In genomic region chr10:47523475-47523874, GRCh38 we compare ENCODE assay signal across 7 cellular contexts. TPM values are rescaled to one million over a fixed set of nuclear protein-coding genes. Genes with fewer than 3 reads are reported as not detected.
A peak's percentile ranks its signal among the peaks of the same experiment; 100 is the strongest.
DNase-seq lines count a peak whose midpoint lies in the region; ATAC-seq, FAIRE-seq and TF ChIP-seq lines count a peak whose summit lies in the region.
"Not testable (repeated sequence)": the region's sequence is repeated elsewhere in the genome, so short reads cannot be mapped to it uniquely, and the experiment has no call there.

AGAP9 (minus strand) TSS chr10:47523638; CDS start chr10:47523526, 112 bp downstream.

- not testable (repeated sequence) for TF ChIP-seq CTCF in Peyer's patch (IDR thresholded peaks at IDR 0.05); MCF 10A (IDR thresholded peaks at IDR 0.05; ENCODE audit: unreplicated experiment); mucosa of descending colon (IDR thresholded peaks at IDR 0.05); neural progenitor cell (IDR thresholded peaks at IDR 0.05); type B pancreatic cell (conservative IDR thresholded peaks at IDR 0.05)

- not testable (repeated sequence) for H3K4me3 ChIP-seq in Peyer's patch; mucosa of descending colon; neural progenitor cell; small intestine (ENCODE audit: low read depth in 1 of 2, low read length in 2 of 2)

- POLR2A ChIA-PET in MCF 10A (lab: Yijun Ruan, JAX): not testable (repeated sequence)

- not testable (repeated sequence) for TF ChIP-seq POLR2A in Peyer's patch (IDR thresholded peaks at IDR 0.05)

- H3K27ac Mint-ChIP-seq in MCF 10A (ENCODE audit: low read depth, unreplicated experiment); neural progenitor cell; type B pancreatic cell: not testable (repeated sequence)

- not testable (repeated sequence) for H2AFZ ChIP-seq in neural progenitor cell (replicated peaks)

- not testable (repeated sequence) for H3K27me3 ChIP-seq in Peyer's patch; neural progenitor cell; small intestine (ENCODE audit: control insufficient read depth in 2 of 2, insufficient read depth in 2 of 2, low read length in 2 of 2)

- not testable (repeated sequence) for H3F3A ChIP-seq in neural progenitor cell (ENCODE audit: low read depth)

- H3K79me2 ChIP-seq in neural progenitor cell (ENCODE audit: low read depth): not testable (repeated sequence)

- H3K4me1 Mint-ChIP-seq in MCF 10A (ENCODE audit: insufficient read depth, unreplicated experiment); neural progenitor cell; type B pancreatic cell (ENCODE audit: unreplicated experiment): not testable (repeated sequence)

- not testable (repeated sequence) for BruUV-seq in MCF 10A (replicated peaks; lab: Mats Ljungman, UMichigan)

- not testable (repeated sequence) for H3K36me3 ChIP-seq in Peyer's patch; mucosa of descending colon (ENCODE audit: low read depth); neural progenitor cell; small intestine (ENCODE audit: control insufficient read depth in 2 of 2, insufficient read depth in 2 of 2, low read length in 2 of 2)

- no CpG with 5 or more reads among the region's 20 CpGs for WGBS in small intestine, 3 donors

- H3K9me3 ChIP-seq in Peyer's patch; mucosa of descending colon; neural progenitor cell (ENCODE audit: low read depth); small intestine (ENCODE audit: control insufficient read depth, low read depth): not testable (repeated sequence)

- FAIRE-seq in small intestine (lab: Jason Lieb, UNC): not testable (repeated sequence)

- CTCF ChIA-PET in MCF 10A (lab: Yijun Ruan, JAX): not testable (repeated sequence)

- not testable (repeated sequence) for H3K4me2 ChIP-seq in neural progenitor cell

- peaks cover 10% of the 10 kb centered on the region for H3K36me3 Mint-ChIP-seq in MCF 10A (ENCODE audit: insufficient read depth, unreplicated experiment)
- not testable (repeated sequence) for H3K36me3 Mint-ChIP-seq in neural progenitor cell, type B pancreatic cell

- not testable (repeated sequence) for H3K9ac ChIP-seq in neural progenitor cell

- not testable (repeated sequence) for H3K9me3 Mint-ChIP-seq in MCF 10A (ENCODE audit: unreplicated experiment); neural progenitor cell; type B pancreatic cell

- H4K20me1 ChIP-seq in neural progenitor cell (ENCODE audit: low read depth): not testable (repeated sequence)

- not testable (repeated sequence) for ATAC-seq in mucosa of descending colon

- H3K4me1 ChIP-seq in Peyer's patch; mucosa of descending colon (ENCODE audit: low read depth); neural progenitor cell; small intestine (ENCODE audit: control insufficient read depth in 2 of 2, insufficient read depth in 1 of 2, low read depth in 1 of 2, low read length in 1 of 2): not testable (repeated sequence)

- H3K27ac ChIP-seq in Peyer's patch; neural progenitor cell; small intestine (ENCODE audit: low read depth in 1 of 2, low read length in 1 of 2): not testable (repeated sequence)

- intact Hi-C loops in MCF 10A (cut with micrococcal nuclease); cardiac septum (cut with DNase I); mucosa of descending colon (cut with DNase I, micrococcal nuclease): not testable (repeated sequence)

- H3K4me3 Mint-ChIP-seq in MCF 10A (ENCODE audit: unreplicated experiment); neural progenitor cell; type B pancreatic cell: not testable (repeated sequence)

- H3K27me3 Mint-ChIP-seq in MCF 10A (ENCODE audit: insufficient read depth, unreplicated experiment); neural progenitor cell (ENCODE audit: insufficient read depth, low read depth); type B pancreatic cell: not testable (repeated sequence)

- not testable (repeated sequence) for DNase-seq in Peyer's patch; MCF 10A (ENCODE audit: unreplicated experiment); mucosa of descending colon; neural progenitor cell (ENCODE audit: low spot score); small intestine; type B pancreatic cell (ENCODE audit: extremely low spot score, unreplicated experiment)
- peak; percentile 46 for DNase-seq in cardiac septum (ENCODE audit: low spot score)

RNA-seq across cellular contexts. Expression of gene AGAP9, which starts in this region (rescaled TPM):
- total RNA-seq in Peyer's patch: 10 to 100 TPM; 10.7 to 84.3 (median 49.6) TPM
- total RNA-seq in MCF 10A (2022): 15.6 and 16.3 TPM in 2 replicates
- 4.1 TPM for total RNA-seq in cardiac septum
- total RNA-seq in mucosa of descending colon: 10 to 100 TPM in 2 of 3 donors, 1 to 10 TPM in 1; 6.9 to 17.4 (median 10.9) TPM
- total RNA-seq in neural progenitor cell (ENCODE audit: low replicate concordance): 11.5 and 12.7 TPM in 2 replicates
- 10 to 100 TPM; 12.3 to 81.2 (median 13.5) TPM for polyA plus RNA-seq in small intestine
- total RNA-seq in type B pancreatic cell (ENCODE audit: low replicate concordance): 8.4 and 14.2 TPM in 2 replicates
